In the genomic region with DNA sequence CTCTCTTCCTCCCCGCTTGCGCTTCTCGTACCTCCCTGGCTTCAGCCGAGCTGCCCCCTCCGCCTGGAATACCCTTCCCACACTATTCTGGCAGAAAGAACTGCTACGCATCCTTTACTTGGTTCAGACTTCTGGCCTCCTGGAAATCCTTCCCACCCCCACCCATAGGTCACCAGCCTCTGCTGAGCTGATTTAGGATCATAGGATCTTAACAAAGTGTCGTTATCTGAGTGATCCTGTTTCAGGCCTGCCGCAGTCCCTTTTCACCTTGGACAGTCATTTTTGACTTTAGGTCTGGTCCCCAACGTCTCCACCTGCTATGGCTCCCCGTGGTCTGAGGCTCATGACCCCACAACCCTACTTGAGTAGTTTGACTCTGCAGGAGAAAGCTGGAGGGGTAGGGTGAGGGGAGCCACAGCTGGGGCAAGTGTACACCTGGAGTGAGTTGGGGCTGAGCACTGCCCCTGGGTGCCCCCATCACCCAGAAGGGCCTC, we compare ENCODE assay signal across 8 cellular contexts. TPM values are rescaled to one million over a fixed set of nuclear protein-coding genes. Genes with fewer than 3 reads are reported as not detected.
DNase-seq lines count a peak whose midpoint lies in the region; ATAC-seq and TF ChIP-seq lines count a peak whose summit lies in the region.

No MANE protein-coding gene starts in this region.

- peaks cover 0 to 17% (median 10%) of the 10 kb centered on the region in 4 donors for H3K4me1 Mint-ChIP-seq in CD4-positive, CD25-positive, alpha-beta regulatory T cell
- peaks cover 15% of the 10 kb centered on the region for H3K4me1 Mint-ChIP-seq in endothelial cell (ENCODE audit: unreplicated experiment)

- TF ChIP-seq CTCF in OCI-LY3 (IDR thresholded peaks at IDR 0.05; ENCODE audit: low read depth, low read length) (no peak), endothelial cell (IDR thresholded peaks at IDR 0.05; ENCODE audit: unreplicated experiment) (no peak), omental fat pad (IDR thresholded peaks at IDR 0.05) (no peak)

- H3K9ac ChIP-seq in OCI-LY3 (ENCODE audit: low read length): no peak overlapping the region

- H3K27ac ChIP-seq in CD4-positive, CD25-positive, alpha-beta regulatory T cell (ENCODE audit: insufficient read depth, low read length, poor library complexity, severe bottlenecking): no peak overlapping the region
- H3K27ac ChIP-seq in OCI-LY3 (ENCODE audit: low read length): no peak overlapping the region

- H3K27me3 Mint-ChIP-seq in CD4-positive, CD25-positive, alpha-beta regulatory T cell: peaks cover 35% of the 10 kb centered on the region
- H3K27me3 Mint-ChIP-seq in endothelial cell (ENCODE audit: unreplicated experiment): peaks cover 22% of the 10 kb centered on the region

- H3K9me3 Mint-ChIP-seq in CD4-positive, CD25-positive, alpha-beta regulatory T cell: no peaks in the 10 kb centered on the region
- no peaks in the 10 kb centered on the region for H3K9me3 Mint-ChIP-seq in endothelial cell (ENCODE audit: unreplicated experiment)

- peak overlapping the region; percentile 26 to 32 (median 31) for H3K27ac Mint-ChIP-seq in CD4-positive, CD25-positive, alpha-beta regulatory T cell
- H3K27ac Mint-ChIP-seq in endothelial cell (ENCODE audit: unreplicated experiment): peak overlapping the region; percentile 34

- H3K4me3 ChIP-seq in CD4-positive, CD25-positive, alpha-beta regulatory T cell (ENCODE audit: low read depth, low read length): peak overlapping the region; percentile 59
- H3K4me3 ChIP-seq in OCI-LY3 (ENCODE audit: low read length): peak overlapping the region; percentile 68

- H4K20me1 ChIP-seq in OCI-LY3 (ENCODE audit: insufficient read depth, low read length): no peaks in the 10 kb centered on the region

- no peaks in the 10 kb centered on the region for H3K79me2 ChIP-seq in OCI-LY3 (ENCODE audit: low read length)

- peaks cover 16% of the 10 kb centered on the region for H3K27me3 ChIP-seq in CD4-positive, CD25-positive, alpha-beta regulatory T cell (ENCODE audit: control insufficient read depth, insufficient read depth, low read length)
- H3K27me3 ChIP-seq in OCI-LY3 (ENCODE audit: low read depth, low read length): peaks cover 17% of the 10 kb centered on the region

- H3K36me3 ChIP-seq in CD4-positive, CD25-positive, alpha-beta regulatory T cell (ENCODE audit: control insufficient read depth, insufficient read depth, low read length): no peaks in the 10 kb centered on the region
- H3K36me3 ChIP-seq in OCI-LY3 (replicated peaks; ENCODE audit: low read depth, low read length): no peaks in the 10 kb centered on the region

- ATAC-seq in CD4-positive, CD25-positive, alpha-beta regulatory T cell (ENCODE audit: low read depth in 2 of 2): no peak
- ATAC-seq in omental fat pad (ENCODE audit: low FRiP score): peak; percentile 7

- peaks cover 19% of the 10 kb centered on the region for H3K4me1 ChIP-seq in CD4-positive, CD25-positive, alpha-beta regulatory T cell (ENCODE audit: control insufficient read depth, insufficient read depth, low read length, poor library complexity, severe bottlenecking)
- no peaks in the 10 kb centered on the region for H3K4me1 ChIP-seq in OCI-LY3 (ENCODE audit: low read length)

- peak overlapping the region; percentile 73 to 97 (median 92) for H3K4me3 Mint-ChIP-seq in CD4-positive, CD25-positive, alpha-beta regulatory T cell
- peak overlapping the region; percentile 89 for H3K4me3 Mint-ChIP-seq in endothelial cell (ENCODE audit: unreplicated experiment)

- H3K9me3 ChIP-seq in CD4-positive, CD25-positive, alpha-beta regulatory T cell (ENCODE audit: control insufficient read depth in 2 of 2, low read length in 2 of 2): no peaks in the 10 kb centered on the region
- H3K9me3 ChIP-seq in OCI-LY3 (ENCODE audit: insufficient read depth, low read length): no peaks in the 10 kb centered on the region

- no peak for DNase-seq in CD4-positive, CD25-positive, alpha-beta regulatory T cell
- DNase-seq in endothelial cell (ENCODE audit: low spot score) (no peak), omental fat pad (ENCODE audit: low spot score) (no peak), DMS153 (lab: John Stamatoyannopoulos, UW) (no peak), Kasumi-1 (lab: John Stamatoyannopoulos, UW) (no peak), NCI-H2107 treated with DMSO at 0.1 percent for 48 hours (lab: John Stamatoyannopoulos, UW; ENCODE audit: unreplicated experiment) (no peak), germinal center (ENCODE audit: low spot score) (no peak)

- peak overlapping the region; percentile 62 for H3K4me2 ChIP-seq in OCI-LY3 (ENCODE audit: low read length)

- no peaks in the 10 kb centered on the region for H3K36me3 Mint-ChIP-seq in CD4-positive, CD25-positive, alpha-beta regulatory T cell
- H3K36me3 Mint-ChIP-seq in endothelial cell (ENCODE audit: low read depth, unreplicated experiment): peaks cover 3% of the 10 kb centered on the region

- H2AFZ ChIP-seq in OCI-LY3 (ENCODE audit: low read depth, low read length): no peak overlapping the region

RNA-seq across cellular contexts. Expression of gene EGR1, which starts 27.3 kb away (rescaled TPM):
- total RNA-seq in CD4-positive, CD25-positive, alpha-beta regulatory T cell: 19.0 TPM
- polyA plus RNA-seq in CD4-positive, CD25-positive, alpha-beta regulatory T cell: 1 to 10 TPM in 2 of 4 donors, under 1 TPM in 2; 0.38 to 1.1 (median 0.84) TPM
- total RNA-seq in endothelial cell (ENCODE audit: unreplicated experiment) (2.1 TPM), omental fat pad (100 to 1,000 TPM in 3 of 4 donors, 10 to 100 TPM in 1; 95.1 to 280 (median 157) TPM)

RNA-seq across cellular contexts. Expression of gene ETF1, which starts 50.4 kb away (rescaled TPM):
- 170 TPM for total RNA-seq in CD4-positive, CD25-positive, alpha-beta regulatory T cell
- 10 to 100 TPM; 25.9 to 44.3 (median 32.5) TPM for polyA plus RNA-seq in CD4-positive, CD25-positive, alpha-beta regulatory T cell
- total RNA-seq in endothelial cell (ENCODE audit: unreplicated experiment) (84.7 TPM), omental fat pad (100 to 1,000 TPM in 3 of 4 donors, 10 to 100 TPM in 1; 69.8 to 195 (median 141) TPM)

RNA-seq across cellular contexts. Expression of gene REEP2, which starts 53.7 kb away (rescaled TPM):
- total RNA-seq in CD4-positive, CD25-positive, alpha-beta regulatory T cell: not detected
- polyA plus RNA-seq in CD4-positive, CD25-positive, alpha-beta regulatory T cell: under 1 TPM in 2 of 4 donors, not detected in 2; 0.21 to 0.52 TPM
- total RNA-seq in endothelial cell (ENCODE audit: unreplicated experiment): 72.8 TPM
- 1 to 10 TPM in 3 of 4 donors, under 1 TPM in 1; 0.84 to 7.0 (median 2.0) TPM for total RNA-seq in omental fat pad
